ENCODE assay signal across 19 cellular contexts in the genomic region with DNA sequence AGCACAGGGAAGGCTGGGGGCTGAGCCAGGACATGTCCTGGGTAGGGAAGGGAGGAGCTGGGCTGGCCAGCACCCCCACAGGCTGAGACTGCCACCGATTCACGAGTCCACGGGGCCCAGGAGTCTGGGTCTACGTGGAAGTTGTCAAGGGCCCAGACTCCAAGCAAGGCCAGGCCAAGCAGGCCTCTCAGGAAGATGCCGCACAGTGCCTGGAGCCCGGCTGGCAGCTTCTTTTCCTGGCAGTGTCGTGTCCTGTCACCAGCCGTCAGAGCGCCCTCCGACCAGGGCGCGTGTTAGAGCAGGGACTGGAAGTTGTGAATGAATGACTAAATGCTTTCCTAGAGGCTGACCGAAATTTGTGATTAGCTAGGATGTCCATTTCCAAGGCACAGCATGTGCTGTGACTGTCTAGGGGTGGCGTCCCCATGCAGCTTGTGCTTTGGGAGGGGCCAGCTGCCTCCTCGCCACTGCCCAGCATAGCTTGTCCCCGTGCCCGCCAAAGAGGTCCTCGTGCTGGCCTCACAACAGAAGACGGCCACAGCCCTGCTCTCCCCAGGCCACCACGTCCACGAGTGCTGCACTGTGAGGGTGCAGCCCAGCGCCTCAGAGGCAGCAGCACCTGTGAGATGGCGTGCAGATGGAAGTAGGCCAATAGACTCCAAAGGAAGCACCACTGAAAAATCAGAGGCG.
"Had no signal": no experiment of that assay in that cellular context is flagged by ENCODE, and none has a peak within 500 bp of the region (broad histone marks: within the 10 kb centered on the region; RNA-seq: fewer than 3 reads in every experiment).

No MANE protein-coding gene starts in this region.

- H3K36me3 Mint-ChIP-seq: mesothelial cell of epicardium, natural killer cell had no signal

- H3K4me3 ChIP-seq: dorsolateral prefrontal cortex, hepatocyte, pancreas, tibial nerve had no signal

- ATAC-seq: left colon; natural killer cell; pancreas; stimulated activated memory B cell treated with anti-CD40 and anti-IgM and Interleukin-4, amounts not matched to agents 10 μg/mL and 1 μg/mL and 100 μg/mL, for 72 hours had no signal

- H3K9me3 ChIP-seq: pancreas, tibial nerve had no signal

- H2AFZ ChIP-seq: hepatocyte had no signal

- H3K36me3 ChIP-seq: pancreas, tibial nerve had no signal

- H3K4me3 Mint-ChIP-seq: mesothelial cell of epicardium; natural killer cell; neural crest cell; stimulated activated memory B cell treated with anti-CD40 and anti-IgM and Interleukin-4, amounts not matched to agents 10 μg/mL and 1 μg/mL and 100 μg/mL, for 72 hours; stimulated activated naive CD8-positive, alpha-beta T cell treated with anti-CD3 and anti-CD28 coated beads, Interleukin-15, Interleukin-2, amounts not matched to agents 100 ng/mL and 50 ng/mL, for 24 hours had no signal

- H3K27me3 Mint-ChIP-seq: progenitor cell of endocrine pancreas; stimulated activated memory B cell treated with anti-CD40 and anti-IgM and Interleukin-4, amounts not matched to agents 10 μg/mL and 1 μg/mL and 100 μg/mL, for 72 hours; stimulated activated naive CD8-positive, alpha-beta T cell treated with anti-CD3 and anti-CD28 coated beads, Interleukin-15, Interleukin-2, amounts not matched to agents 100 ng/mL and 50 ng/mL, for 24 hours had no signal

- H3K4me2 ChIP-seq: hepatocyte had no signal

- H3K4me1 ChIP-seq: pancreas had no signal

- H3K27ac Mint-ChIP-seq: mesothelial cell of epicardium; natural killer cell; progenitor cell of endocrine pancreas; stimulated activated memory B cell treated with anti-CD40 and anti-IgM and Interleukin-4, amounts not matched to agents 10 μg/mL and 1 μg/mL and 100 μg/mL, for 72 hours; stimulated activated naive CD8-positive, alpha-beta T cell treated with anti-CD3 and anti-CD28 coated beads, Interleukin-15, Interleukin-2, amounts not matched to agents 100 ng/mL and 50 ng/mL, for 24 hours had no signal

- H3K27me3 ChIP-seq: hepatocyte, pancreas, tibial nerve had no signal

- H3K79me2 ChIP-seq: hepatocyte had no signal

- H3K9me3 Mint-ChIP-seq: natural killer cell; neural crest cell; stimulated activated naive CD8-positive, alpha-beta T cell treated with anti-CD3 and anti-CD28 coated beads, Interleukin-15, Interleukin-2, amounts not matched to agents 100 ng/mL and 50 ng/mL, for 24 hours had no signal

- H3K27ac ChIP-seq: dorsolateral prefrontal cortex, hepatocyte, pancreas, tibial nerve had no signal

- H3K4me1 Mint-ChIP-seq: natural killer cell; stimulated activated memory B cell treated with anti-CD40 and anti-IgM and Interleukin-4, amounts not matched to agents 10 μg/mL and 1 μg/mL and 100 μg/mL, for 72 hours had no signal

- DNase-seq: cortex of kidney; effector CD8-positive, alpha-beta T cell; foreskin melanocyte; left colon; mammary epithelial cell; natural killer cell; occipital lobe; pancreas; right cardiac atrium; small intestine; stimulated activated CD4-positive, alpha-beta T cell treated with anti-CD3 and anti-CD28 coated beads, Interleukin-2, amount 100 ng/mL, for 48 hours had no signal
